10 cellular contexts compared by ENCODE assay signal in genomic region chr6:7324520-7324919, GRCh38. TPM values are rescaled to one million over a fixed set of nuclear protein-coding genes. Genes with fewer than 3 reads are reported as not detected.
DNase-seq lines count a peak whose midpoint lies in the region; ATAC-seq and TF ChIP-seq lines count a peak whose summit lies in the region.
"Had no signal": no experiment of that assay in that cellular context is flagged by ENCODE, and none has a peak within 500 bp of the region (broad histone marks: within the 10 kb centered on the region; RNA-seq: fewer than 3 reads in every experiment).

No MANE protein-coding gene starts in this region.

- no peak for TF ChIP-seq POLR2A in spleen (IDR thresholded peaks at IDR 0.05)

- ATAC-seq in GM19351 (IDR thresholded peaks at IDR 0.05; ENCODE audit: unreplicated experiment) (peak; percentile 90), HG03097 (IDR thresholded peaks at IDR 0.05; ENCODE audit: low FRiP score, unreplicated experiment) (peak; percentile 61), activated B cell treated with CpG ODN at 0.5 μM for 24 hours (ENCODE audit: low read depth) (peak; percentile 88)
- ATAC-seq: left colon had no signal

- H3K27ac Mint-ChIP-seq in activated B cell treated with CpG ODN at 0.5 μM for 24 hours = peak overlapping the region; percentile 76

- peak overlapping the region; percentile 25 for H3K4me3 Mint-ChIP-seq in activated B cell treated with CpG ODN at 0.5 μM for 24 hours

- no peaks in the 10 kb centered on the region for H3K27me3 Mint-ChIP-seq in activated B cell treated with CpG ODN at 0.5 μM for 24 hours

- no peaks in the 10 kb centered on the region for H3K9me3 ChIP-seq in spleen

- CTCF ChIA-PET in activated B cell treated with CpG ODN at 0.5 μM for 24 hours (lab: Charles Lee) = interaction anchor here (0.7 to 1.3 kb wide), 2 partner anchors 49 to 81 kb away, joined by 3 to 4 read pairs; no protein-coding TSS in a partner anchor

- DNase-seq in activated B cell treated with CpG ODN at 0.5 μM for 24 hours = no peak
- no peak for DNase-seq in spleen
- DNase-seq in activated naive CD4-positive, alpha-beta T cell (lab: John Stamatoyannopoulos, UW) = no peak
- DNase-seq in NCI-H2227 (lab: John Stamatoyannopoulos, UW; ENCODE audit: unreplicated experiment) = no peak
- DNase-seq in GM03348 (ENCODE audit: low spot score) = no peak
- no peak for DNase-seq in NCI-H2196 treated with DMSO at 0.1 percent for 48 hours (lab: John Stamatoyannopoulos, UW; ENCODE audit: unreplicated experiment)
- DNase-seq: left colon; stimulated activated CD4-positive, alpha-beta T cell treated with anti-CD3 and anti-CD28 coated beads, Interleukin-15, amount 100 ng/mL, for 24 hours had no signal

- H3K9me3 Mint-ChIP-seq in activated B cell treated with CpG ODN at 0.5 μM for 24 hours = peaks cover 3% of the 10 kb centered on the region

- peak overlapping the region in 7 of 8 donors; percentile 26 to 82 (median 67) for H3K27ac ChIP-seq in spleen

- H3K4me1 Mint-ChIP-seq in activated B cell treated with CpG ODN at 0.5 μM for 24 hours = peaks cover 17% of the 10 kb centered on the region

- no peak for TF ChIP-seq CTCF in activated B cell treated with CpG ODN at 0.5 μM for 24 hours (IDR thresholded peaks at IDR 0.05)
- TF ChIP-seq CTCF in spleen (IDR thresholded peaks at IDR 0.05 in 8 of 11, conservative IDR thresholded peaks at IDR 0.05 in 3 of 11) = no peak

- H3K4me3 ChIP-seq in spleen = peak overlapping the region in 1 of 8 donors; percentile 22

- POLR2A ChIA-PET in activated B cell treated with CpG ODN at 0.5 μM for 24 hours (lab: Charles Lee) = interaction anchor here (0.6 to 2.0 kb wide), 3 partner anchors 11 to 65 kb away, joined by 3 to 20 read pairs (median 4); partner anchors contain the start of genes CAGE1, RIOK1 and SSR1

- intact Hi-C loops in activated B cell treated with CpG ODN at 0.5 μM for 24 hours (cut with micrococcal nuclease) (loop anchor here (1.0 kb wide), 1 partner anchor 12 kb away; no protein-coding TSS in a partner anchor), spleen (cut with DNase I; ENCODE audit: low total_unique reads) (no loop called here)

- no peaks in the 10 kb centered on the region for H3K27me3 ChIP-seq in spleen (replicated peaks in 1 of 7)

- H3K36me3 Mint-ChIP-seq in activated B cell treated with CpG ODN at 0.5 μM for 24 hours (ENCODE audit: low read depth) = no peaks in the 10 kb centered on the region

- WGBS in spleen, 5 donors = 17 to 49% (median 33%) methylated on average over 7 of the region's 7 CpGs

- peaks cover 0 to 34% (median 13%) of the 10 kb centered on the region in 6 donors for H3K4me1 ChIP-seq in spleen

- no peaks in the 10 kb centered on the region for H3K36me3 ChIP-seq in spleen

RNA-seq across cellular contexts. Expression of gene SSR1, which starts 11.5 kb away (rescaled TPM):
- total RNA-seq in activated B cell treated with CpG ODN at 0.5 μM for 24 hours = 83.4 and 86.7 TPM in 2 replicates
- total RNA-seq in spleen = 100 to 1,000 TPM in 4 of 7 donors, 10 to 100 TPM in 3; 70.7 to 132 (median 114) TPM
- polyA plus RNA-seq in spleen = 10 to 100 TPM; 15.8 to 21.8 (median 20.9) TPM
